ENCODE assay signal across 8 cellular contexts in the genomic region with DNA sequence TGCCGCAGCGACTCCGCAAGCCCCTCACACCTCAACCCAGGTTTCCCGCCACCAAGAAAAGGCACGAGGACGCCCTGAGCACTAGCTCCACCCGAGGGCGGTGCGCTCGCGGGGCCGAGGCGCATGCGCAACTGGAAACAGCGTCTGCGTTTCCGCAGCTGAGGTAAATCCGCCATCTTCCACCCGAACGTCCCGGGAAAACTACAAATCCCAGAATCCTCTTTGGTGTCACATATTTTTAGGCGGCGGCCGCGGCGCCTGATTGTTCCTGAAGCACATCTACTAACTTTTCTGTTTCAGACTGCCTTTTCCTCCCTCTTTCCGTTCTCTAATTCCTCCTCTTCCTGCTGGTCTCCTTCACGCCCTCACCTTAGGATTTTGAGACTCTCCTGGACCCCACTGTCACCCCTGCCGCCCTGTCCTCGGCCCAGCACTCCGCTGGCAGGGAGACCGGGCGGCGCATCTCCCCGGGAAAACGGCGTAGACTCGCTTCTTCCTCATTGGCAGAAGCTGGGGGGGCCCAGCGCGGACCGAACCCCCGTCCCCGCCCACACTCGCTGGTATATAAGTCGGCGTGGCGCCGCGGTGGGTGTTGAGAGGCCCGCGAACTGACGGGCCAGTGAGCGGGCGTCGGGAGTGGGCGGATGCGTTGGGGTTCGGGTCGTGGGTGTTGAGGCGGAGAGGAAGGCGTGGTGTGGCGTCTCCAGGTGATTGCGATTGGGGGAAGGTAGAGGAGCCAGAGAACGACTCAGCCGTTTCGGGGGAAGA. TPM values are rescaled to one million over a fixed set of nuclear protein-coding genes. Genes with fewer than 3 reads are reported as not detected.
DNase-seq lines count a peak whose midpoint lies in the region; ATAC-seq and TF ChIP-seq lines count a peak whose summit lies in the region.

A gene with protein sequence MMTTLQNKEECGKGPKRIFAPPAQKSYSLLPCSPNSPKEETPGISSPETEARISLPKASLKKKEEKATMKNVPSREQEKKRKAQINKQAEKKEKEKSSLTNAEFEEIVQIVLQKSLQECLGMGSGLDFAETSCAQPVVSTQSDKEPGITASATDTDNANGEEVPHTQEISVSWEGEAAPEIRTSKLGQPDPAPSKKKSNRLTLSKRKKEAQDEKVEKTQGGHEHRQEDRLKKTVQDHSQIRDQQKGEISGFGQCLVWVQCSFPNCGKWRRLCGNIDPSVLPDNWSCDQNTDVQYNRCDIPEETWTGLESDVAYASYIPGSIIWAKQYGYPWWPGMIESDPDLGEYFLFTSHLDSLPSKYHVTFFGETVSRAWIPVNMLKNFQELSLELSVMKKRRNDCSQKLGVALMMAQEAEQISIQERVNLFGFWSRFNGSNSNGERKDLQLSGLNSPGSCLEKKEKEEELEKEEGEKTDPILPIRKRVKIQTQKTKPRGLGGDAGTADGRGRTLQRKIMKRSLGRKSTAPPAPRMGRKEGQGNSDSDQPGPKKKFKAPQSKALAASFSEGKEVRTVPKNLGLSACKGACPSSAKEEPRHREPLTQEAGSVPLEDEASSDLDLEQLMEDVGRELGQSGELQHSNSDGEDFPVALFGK (minus strand): TSS at position 505 of the 768 bp plus-strand sequence. CDS start 8,054 bp downstream, outside the sequence.

- CTCF ChIA-PET in CD8-positive, alpha-beta memory T cell (lab: Charles Lee) = interaction anchor here (0.8 to 2.3 kb wide), 8 partner anchors 17 to 299 kb away, joined by 3 to 8 read pairs (median 4); a partner anchor contains a TSS

- no peaks in the 10 kb centered on the region for H3K27me3 ChIP-seq in CD8-positive, alpha-beta memory T cell (ENCODE audit: insufficient read depth, low read length, poor library complexity, severe bottlenecking)

- peaks cover 0 to 13% of the 10 kb centered on the region in 2 donors for H3K27me3 Mint-ChIP-seq in CD8-positive, alpha-beta memory T cell
- peaks cover 0 to 8% of the 10 kb centered on the region in 2 donors for H3K27me3 Mint-ChIP-seq in effector memory CD8-positive, alpha-beta T cell

- H3K4me1 Mint-ChIP-seq in CD8-positive, alpha-beta memory T cell = peaks cover 27 to 49% (median 28%) of the 10 kb centered on the region in 3 donors
- peaks cover 39 to 41% of the 10 kb centered on the region in 2 donors for H3K4me1 Mint-ChIP-seq in effector memory CD8-positive, alpha-beta T cell (ENCODE audit: low read depth in 2 of 2)

- no peaks in the 10 kb centered on the region for H3K9me3 ChIP-seq in CD8-positive, alpha-beta memory T cell (ENCODE audit: low read length)

- DNase-seq in CD8-positive, alpha-beta memory T cell = peak; percentile 92 to 99 (median 97)
- peak; percentile 85 for DNase-seq in GM20000 (ENCODE audit: low spot score)
- peak; percentile 99 for DNase-seq in HT-29 (ENCODE audit: low spot score)
- DNase-seq in NK-92 treated with Interleukin-12 subunit alpha and Interleukin-12 subunit beta, amount 100 ng/mL, for 24 hours (lab: John Stamatoyannopoulos, UW) = peak; percentile 97
- peak; percentile 94 to 97 (median 95) for DNase-seq in activated CD8-positive, alpha-beta memory T cell treated with anti-CD3 and anti-CD28 coated beads for 48 hours (ENCODE audit: low read depth in 2 of 3, low spot score in 2 of 3)
- DNase-seq in effector memory CD8-positive, alpha-beta T cell = peak; percentile 97 to 98 (median 97)
- DNase-seq in medulla oblongata (ENCODE audit: extremely low spot score) = peak; percentile 97
- peak; percentile 94 to 96 (median 95) for DNase-seq in stimulated activated CD4-positive, alpha-beta T cell treated with anti-CD3 and anti-CD28 coated beads, TNF-alpha, amount 100 ng/mL, for 48 hours (ENCODE audit: low read depth in 3 of 3)

- POLR2A ChIA-PET in CD8-positive, alpha-beta memory T cell (lab: Charles Lee) = interaction anchor here (0.5 to 3.4 kb wide), 35 partner anchors 8 to 1019 kb away, joined by 3 to 27 read pairs (median 5); a partner anchor contains a TSS

- TF ChIP-seq CTCF in GM20000 (IDR thresholded peaks at IDR 0.05; ENCODE audit: extremely low read depth, missing control alignments) = no peak

- peak within 1 kb of the TSS; percentile 100 for H3K27ac ChIP-seq in CD8-positive, alpha-beta memory T cell (ENCODE audit: low read depth, low read length)

- H3K9me3 Mint-ChIP-seq in CD8-positive, alpha-beta memory T cell = peaks cover 0 to 6% (median 5%) of the 10 kb centered on the region in 5 donors
- no peaks in the 10 kb centered on the region for H3K9me3 Mint-ChIP-seq in effector memory CD8-positive, alpha-beta T cell

- peak within 1 kb of the TSS; percentile 94 to 100 (median 100) for H3K27ac Mint-ChIP-seq in CD8-positive, alpha-beta memory T cell
- peak within 1 kb of the TSS; percentile 100 for H3K27ac Mint-ChIP-seq in effector memory CD8-positive, alpha-beta T cell

- peaks cover 0 to 41% (median 3%) of the 10 kb centered on the region in 3 donors for H3K36me3 Mint-ChIP-seq in CD8-positive, alpha-beta memory T cell
- H3K36me3 Mint-ChIP-seq in effector memory CD8-positive, alpha-beta T cell (ENCODE audit: insufficient read depth) = peaks cover 62% of the 10 kb centered on the region

- peaks cover 4% of the 10 kb centered on the region for H3K36me3 ChIP-seq in CD8-positive, alpha-beta memory T cell (ENCODE audit: insufficient read depth, low read length)

- peak within 1 kb of the TSS; percentile 96 for H3K4me3 ChIP-seq in CD8-positive, alpha-beta memory T cell (ENCODE audit: low read length)

- ATAC-seq in effector memory CD8-positive, alpha-beta T cell (replicated peaks) = peak; percentile 57

- peak within 1 kb of the TSS; percentile 96 to 100 (median 98) for H3K4me3 Mint-ChIP-seq in CD8-positive, alpha-beta memory T cell
- H3K4me3 Mint-ChIP-seq in effector memory CD8-positive, alpha-beta T cell = peak within 1 kb of the TSS; percentile 97 to 100

- H3K4me1 ChIP-seq in CD8-positive, alpha-beta memory T cell (ENCODE audit: insufficient read depth, low read length) = peaks cover 28% of the 10 kb centered on the region

RNA-seq across cellular contexts. Expression of the gene that starts here (rescaled TPM):
- 1 to 10 TPM; 4.3 to 5.0 TPM for total RNA-seq in CD8-positive, alpha-beta memory T cell
- polyA plus RNA-seq in CD8-positive, alpha-beta memory T cell = 6.5 TPM
- total RNA-seq in HT-29 (2014; rRNA removed; shearing (Covaris generic)) = 0.76 and 1.0 TPM in 2 replicates

Comparison
In these comparisons a context has a peak if more than half of its experiments do, and no peak if none do; other contexts are left out.
1. Peak in every context shown above with its lines: DNase-seq, ATAC-seq, H3K4me3 ChIP-seq and H3K27ac ChIP-seq.